17 cellular contexts compared by ENCODE assay signal in genomic region chr11:61107888-61108287, GRCh38. TPM values are rescaled to one million over a fixed set of nuclear protein-coding genes. Genes with fewer than 3 reads are reported as not detected.
DNase-seq lines count a peak whose midpoint lies in the region; ATAC-seq, FAIRE-seq and TF ChIP-seq lines count a peak whose summit lies in the region.
"Had no signal": no experiment of that assay in that cellular context is flagged by ENCODE, and none has a peak within 500 bp of the region (broad histone marks: within the 10 kb centered on the region; RNA-seq: fewer than 3 reads in every experiment).

No MANE protein-coding gene starts in this region.

- intact Hi-C loops in HepG2 (cut with micrococcal nuclease; ENCODE audit: unreplicated experiment) = no loop called here
- intact Hi-C loops in right lobe of liver (cut with DNase I) = no loop called here
- intact Hi-C loops in ascending aorta (cut with DNase I) = no loop called here

- no peaks in the 10 kb centered on the region for H3K4me1 ChIP-seq in HepG2 (ENCODE audit: insufficient read depth, low read length)
- H3K4me1 ChIP-seq in right lobe of liver = no peaks in the 10 kb centered on the region
- H3K4me1 ChIP-seq in ascending aorta = no peaks in the 10 kb centered on the region

- TF ChIP-seq RAD21 in HepG2 (CRISPR knock-in tag; IDR thresholded peaks at IDR 0.05) = no peak

- no peak for TF ChIP-seq POLR2A in HepG2 (IDR thresholded peaks at IDR 0.05; ENCODE audit: insufficient read depth in 1 of 2, low read depth in 2 of 2, low read length in 2 of 2)
- TF ChIP-seq POLR2A in right lobe of liver (IDR thresholded peaks at IDR 0.05) = no peak

- no peaks in the 10 kb centered on the region for H3K27me3 Mint-ChIP-seq in T-helper 1 cell treated with Interleukin-12 subunit alpha and Interleukin-12 subunit beta and Interleukin-4 antibody, amounts not matched to agents 30 μg/mL and 1 μg/mL, for 36 hours (ENCODE audit: low read depth)
- no peaks in the 10 kb centered on the region for H3K27me3 Mint-ChIP-seq in activated naive CD8-positive, alpha-beta T cell treated with anti-CD3 and anti-CD28 coated beads for 36 hours

- 55% methylated on average over 3 of the region's 3 CpGs for WGBS in HepG2 (ENCODE audit: low lambda C conversion rate)
- 60% methylated on average over 1 of the region's 3 CpGs for WGBS in right lobe of liver (ENCODE audit: insufficient coverage, low coverage, low lambda C conversion rate, missing lambda C conversion rate)

- H3K27me3 ChIP-seq in HepG2 (ENCODE audit: control insufficient read depth in 1 of 2, insufficient read depth in 2 of 2, low read length in 2 of 2) (peaks cover 4 to 68% of the 10 kb centered on the region in 2 experiments; a peak in 4 of 5 replicates), right lobe of liver (no peaks in the 10 kb centered on the region), ascending aorta (no peaks in the 10 kb centered on the region)
- H3K27me3 ChIP-seq: MG63 had no signal

- peak overlapping the region; percentile 64 for H3K27ac Mint-ChIP-seq in T-helper 1 cell treated with Interleukin-12 subunit alpha and Interleukin-12 subunit beta and Interleukin-4 antibody, amounts not matched to agents 30 μg/mL and 1 μg/mL, for 36 hours
- H3K27ac Mint-ChIP-seq in activated naive CD8-positive, alpha-beta T cell treated with anti-CD3 and anti-CD28 coated beads for 36 hours = peak overlapping the region; percentile 99

- no peak overlapping the region for H3K4me3 Mint-ChIP-seq in T-helper 1 cell treated with Interleukin-12 subunit alpha and Interleukin-12 subunit beta and Interleukin-4 antibody, amounts not matched to agents 30 μg/mL and 1 μg/mL, for 36 hours
- H3K4me3 Mint-ChIP-seq in activated naive CD8-positive, alpha-beta T cell treated with anti-CD3 and anti-CD28 coated beads for 36 hours = peak overlapping the region; percentile 9

- DNase-seq in T-helper 1 cell = no peak
- DNase-seq in HepG2 (ENCODE audit: low spot score) = no peak
- DNase-seq in right lobe of liver = no peak
- no peak for DNase-seq in activated naive CD8-positive, alpha-beta T cell treated with anti-CD3 and anti-CD28 coated beads for 36 hours
- no peak for DNase-seq in A172 (ENCODE audit: low spot score)
- no peak for DNase-seq in hippocampal formation (lab: John Stamatoyannopoulos, UW)
- no peak for DNase-seq in ascending aorta (ENCODE audit: low spot score in 2 of 2)
- DNase-seq: DMS79, MG63, NCI-H1092 treated with DMSO at 0.1 percent for 48 hours, NCI-H1694 treated with DMSO at 0.1 percent for 48 hours, PC-9 had no signal

- H3K36me3 ChIP-seq in HepG2 (replicated peaks in 1 of 2; ENCODE audit: control insufficient read depth in 1 of 2, insufficient read depth in 2 of 2, low read length in 2 of 2) = no peaks in the 10 kb centered on the region
- no peaks in the 10 kb centered on the region for H3K36me3 ChIP-seq in right lobe of liver
- H3K36me3 ChIP-seq in ascending aorta = no peaks in the 10 kb centered on the region
- H3K36me3 ChIP-seq: MG63 had no signal

- peaks cover 64% of the 10 kb centered on the region for H3K36me3 Mint-ChIP-seq in T-helper 1 cell treated with Interleukin-12 subunit alpha and Interleukin-12 subunit beta and Interleukin-4 antibody, amounts not matched to agents 30 μg/mL and 1 μg/mL, for 36 hours (ENCODE audit: low read depth)
- peaks cover 77% of the 10 kb centered on the region for H3K36me3 Mint-ChIP-seq in activated naive CD8-positive, alpha-beta T cell treated with anti-CD3 and anti-CD28 coated beads for 36 hours

- in situ Hi-C loops in HepG2 (cut with HindIII; ENCODE audit: extremely low pct_ligation_motif_present, low pct_unique_long_range_greater_than_20kb) = no loop called here

- H3K9me3 Mint-ChIP-seq in T-helper 1 cell treated with Interleukin-12 subunit alpha and Interleukin-12 subunit beta and Interleukin-4 antibody, amounts not matched to agents 30 μg/mL and 1 μg/mL, for 36 hours = no peaks in the 10 kb centered on the region
- H3K9me3 Mint-ChIP-seq in activated naive CD8-positive, alpha-beta T cell treated with anti-CD3 and anti-CD28 coated beads for 36 hours = no peaks in the 10 kb centered on the region

- no peak for TF ChIP-seq CTCF in HepG2 (CRISPR knock-in tag; IDR thresholded peaks at IDR 0.05)
- no peak for TF ChIP-seq CTCF in right lobe of liver (IDR thresholded peaks at IDR 0.05)
- no peak for TF ChIP-seq CTCF in ascending aorta (IDR thresholded peaks at IDR 0.05)

- POLR2A ChIA-PET in HepG2 (lab: Yijun Ruan, JAX) = no interaction called here

- no peak overlapping the region for H3K9ac ChIP-seq in HepG2 (ENCODE audit: insufficient read depth, low read depth, low read length)

- BruUV-seq in HepG2 (replicated peaks; lab: Mats Ljungman, UMichigan) = no TSS peak

- peaks cover 78% of the 10 kb centered on the region for H3K4me1 Mint-ChIP-seq in T-helper 1 cell treated with Interleukin-12 subunit alpha and Interleukin-12 subunit beta and Interleukin-4 antibody, amounts not matched to agents 30 μg/mL and 1 μg/mL, for 36 hours (ENCODE audit: low read depth)
- peaks cover 76% of the 10 kb centered on the region for H3K4me1 Mint-ChIP-seq in activated naive CD8-positive, alpha-beta T cell treated with anti-CD3 and anti-CD28 coated beads for 36 hours

- H3K79me2 ChIP-seq in HepG2 (ENCODE audit: insufficient read depth, low read length) = no peaks in the 10 kb centered on the region

- H3K4me3 ChIP-seq in HepG2 (replicated peaks in 1 of 3; ENCODE audit: insufficient read depth in 1 of 3, low read depth in 2 of 3, low read length in 3 of 3) (no peak overlapping the region), right lobe of liver (no peak overlapping the region), ascending aorta (no peak overlapping the region)
- H3K4me3 ChIP-seq: MG63, PC-9 had no signal

- H2AFZ ChIP-seq in HepG2 (ENCODE audit: low read length) = no peak overlapping the region
- H2AFZ ChIP-seq: PC-9 had no signal

- FAIRE-seq in HepG2 (lab: Jason Lieb, UNC) = no peak
- FAIRE-seq: G401.6, H54 had no signal

- TF ChIP-seq EP300 in HepG2 (IDR thresholded peaks at IDR 0.05; ENCODE audit: low read depth in 2 of 2, low read length in 2 of 2) = no peak
- TF ChIP-seq EP300 in HepG2 (CRISPR knock-in tag; IDR thresholded peaks at IDR 0.05; ENCODE audit: borderline replicate concordance) = no peak

- H3K4me2 ChIP-seq in HepG2 (ENCODE audit: low read depth, low read length) = no peak overlapping the region
- H3K4me2 ChIP-seq: PC-9 had no signal

- no peaks in the 10 kb centered on the region for H4K20me1 ChIP-seq in HepG2 (ENCODE audit: insufficient read depth, low read length)

- no peak for ATAC-seq in HepG2
- ATAC-seq in right lobe of liver = no peak

- no peak overlapping the region for H3K27ac ChIP-seq in HepG2 (ENCODE audit: extremely low read length, insufficient read depth, low read length)
- no peak overlapping the region for H3K27ac ChIP-seq in right lobe of liver
- no peak overlapping the region for H3K27ac ChIP-seq in ascending aorta
- H3K27ac ChIP-seq: 22Rv1, C4-2B, PC-9 had no signal

- H3K9me3 ChIP-seq in HepG2 (ENCODE audit: low read length) = no peaks in the 10 kb centered on the region
- H3K9me3 ChIP-seq in right lobe of liver = no peaks in the 10 kb centered on the region
- H3K9me3 ChIP-seq in ascending aorta = no peaks in the 10 kb centered on the region
- H3K9me3 ChIP-seq: MG63 had no signal

- CTCF ChIA-PET in HepG2 (lab: Yijun Ruan, JAX; ENCODE audit: low intra/inter-chr PET ratio, low total read pairs) = no interaction called here

RNA-seq across cellular contexts. Expression of gene CD5, which starts 5.6 kb away (rescaled TPM):
- total RNA-seq in HepG2 (2016; rRNA removed; fragmentation: Illumina TruSeq; extraction: Trizol) (not detected in 2 replicates), right lobe of liver (under 1 TPM; 0.12 to 0.56 (median 0.35) TPM), ascending aorta (1.3 TPM)
- total RNA-seq in HepG2 (2016; cell fraction: cytosol; rRNA removed; fragmentation: Illumina TruSeq; extraction: Trizol; ENCODE audit: low read depth) = not detected in 2 replicates
- not detected in 2 replicates for total RNA-seq in HepG2 (2016; cell fraction: insoluble cytoplasmic fraction; rRNA removed; fragmentation: Illumina TruSeq; extraction: Trizol)
- not detected in 2 replicates for total RNA-seq in HepG2 (2016; cell fraction: membrane; rRNA removed; fragmentation: Illumina TruSeq; extraction: Trizol)
- not detected in 2 replicates for total RNA-seq in HepG2 (2016; cell fraction: nucleus; rRNA removed; fragmentation: Illumina TruSeq; extraction: Trizol)
- polyA plus RNA-seq in HepG2 (2011; rRNA removed) = not detected in 2 replicates
- not detected in 2 replicates for polyA plus RNA-seq in HepG2 (2011; cell fraction: cytosol; rRNA removed)
- not detected in 2 replicates for polyA plus RNA-seq in HepG2 (2011; cell fraction: nucleus; rRNA removed)
- not detected in 2 replicates for polyA plus RNA-seq in HepG2 (2012)
- not detected in 2 replicates for polyA plus RNA-seq in HepG2 (2016; cell fraction: cytosol; fragmentation: Illumina TruSeq; extraction: Trizol; ENCODE audit: low read depth)
- polyA plus RNA-seq in HepG2 (2016; cell fraction: insoluble cytoplasmic fraction; fragmentation: Illumina TruSeq; extraction: Trizol; ENCODE audit: low read depth) = not detected in 2 replicates
- polyA plus RNA-seq in HepG2 (2016; cell fraction: membrane; fragmentation: Illumina TruSeq; extraction: Trizol; ENCODE audit: low read depth) = not detected in 2 replicates
- polyA plus RNA-seq in HepG2 (2016; cell fraction: nucleus; fragmentation: Illumina TruSeq; extraction: Trizol; ENCODE audit: insufficient read depth, low read depth) = not detected in 2 replicates
- polyA minus RNA-seq in HepG2 (2011; rRNA and poly(A)+ RNA removed; ENCODE audit: low replicate concordance) = not detected in 2 replicates
- polyA minus RNA-seq in HepG2 (2011; cell fraction: cytosol; rRNA and poly(A)+ RNA removed) = not detected in 2 replicates
- polyA minus RNA-seq in HepG2 (2011; cell fraction: nucleus; rRNA and poly(A)+ RNA removed) = not detected in 2 replicates
- total RNA-seq in activated naive CD8-positive, alpha-beta T cell treated with anti-CD3 and anti-CD28 coated beads for 36 hours = 100 to 1,000 TPM; 196 to 197 TPM
- total RNA-seq in A172 (2014; rRNA removed; shearing (Covaris generic)) = not detected in 2 replicates
- total RNA-seq: PC-9 had no signal

RNA-seq across cellular contexts. Expression of gene VPS37C, which starts 53.3 kb away (rescaled TPM):
- total RNA-seq in HepG2 (2016; rRNA removed; fragmentation: Illumina TruSeq; extraction: Trizol) = 8.0 and 8.8 TPM in 2 replicates
- total RNA-seq in HepG2 (2016; cell fraction: cytosol; rRNA removed; fragmentation: Illumina TruSeq; extraction: Trizol; ENCODE audit: low read depth) = 5.5 and 8.1 TPM in 2 replicates
- 6.1 and 10.4 TPM in 2 replicates for total RNA-seq in HepG2 (2016; cell fraction: insoluble cytoplasmic fraction; rRNA removed; fragmentation: Illumina TruSeq; extraction: Trizol)
- 9.9 and 11.8 TPM in 2 replicates for total RNA-seq in HepG2 (2016; cell fraction: membrane; rRNA removed; fragmentation: Illumina TruSeq; extraction: Trizol)
- 6.8 and 8.7 TPM in 2 replicates for total RNA-seq in HepG2 (2016; cell fraction: nucleus; rRNA removed; fragmentation: Illumina TruSeq; extraction: Trizol)
- 7.5 and 8.8 TPM in 2 replicates for polyA plus RNA-seq in HepG2 (2011; rRNA removed)
- polyA plus RNA-seq in HepG2 (2011; cell fraction: cytosol; rRNA removed) = 7.1 and 8.8 TPM in 2 replicates
- 17.8 and 18.7 TPM in 2 replicates for polyA plus RNA-seq in HepG2 (2011; cell fraction: nucleus; rRNA removed)
- 9.1 and 10.1 TPM in 2 replicates for polyA plus RNA-seq in HepG2 (2012)
- polyA plus RNA-seq in HepG2 (2016; cell fraction: cytosol; fragmentation: Illumina TruSeq; extraction: Trizol; ENCODE audit: low read depth) = 3.4 and 4.2 TPM in 2 replicates
- polyA plus RNA-seq in HepG2 (2016; cell fraction: insoluble cytoplasmic fraction; fragmentation: Illumina TruSeq; extraction: Trizol; ENCODE audit: low read depth) = 8.1 and 12.2 TPM in 2 replicates
- 8.7 and 10.6 TPM in 2 replicates for polyA plus RNA-seq in HepG2 (2016; cell fraction: membrane; fragmentation: Illumina TruSeq; extraction: Trizol; ENCODE audit: low read depth)
- 14.6 and 15.9 TPM in 2 replicates for polyA plus RNA-seq in HepG2 (2016; cell fraction: nucleus; fragmentation: Illumina TruSeq; extraction: Trizol; ENCODE audit: insufficient read depth, low read depth)
- 9.3 and 11.0 TPM in 2 replicates for polyA minus RNA-seq in HepG2 (2011; rRNA and poly(A)+ RNA removed; ENCODE audit: low replicate concordance)
- polyA minus RNA-seq in HepG2 (2011; cell fraction: cytosol; rRNA and poly(A)+ RNA removed) = 2.6 and 4.1 TPM in 2 replicates
- 7.6 and 10.3 TPM in 2 replicates for polyA minus RNA-seq in HepG2 (2011; cell fraction: nucleus; rRNA and poly(A)+ RNA removed)
- 1 to 10 TPM; 4.6 to 7.6 (median 6.0) TPM for total RNA-seq in right lobe of liver
- total RNA-seq in activated naive CD8-positive, alpha-beta T cell treated with anti-CD3 and anti-CD28 coated beads for 36 hours = 1 to 10 TPM; 8.1 to 8.8 TPM
- total RNA-seq in A172 (2014; rRNA removed; shearing (Covaris generic)) = 9.1 and 9.7 TPM in 2 replicates
- total RNA-seq in ascending aorta = 25.8 TPM

Comparison
In these comparisons a context has a peak if more than half of its experiments do, and no peak if none do; other contexts are left out.
1. RNA of gene CD5, which starts 5.6 kb away (total RNA-seq): 196 to 197 TPM in activated naive CD8-positive, alpha-beta T cell treated with anti-CD3 and anti-CD28 coated beads for 36 hours; 1.3 TPM in ascending aorta (single experiment), 0.12 to 0.56 TPM in right lobe of liver, not detected in HepG2 and not detected in A172; every median in the first group is over 10 times any median in the second.